1 cellular context compared by ENCODE assay signal in genomic region chr14:64934338-64934939, GRCh38.
TF ChIP-seq lines count a peak whose summit lies in the region.

No MANE protein-coding gene starts in this region.

TF ChIP-seq in K562, 482 proteins besides CTCF, POLR2A, EP300 and RAD21:
- TF ChIP-seq TGIF2 (CRISPR knock-in tag; IDR thresholded peaks at IDR 0.05) (no peak), COPS2 (conservative IDR thresholded peaks at IDR 0.05) (no peak), JUND (IDR thresholded peaks at IDR 0.05; ENCODE audit: borderline replicate concordance, low read depth, low read length) (no peak), JUND (tag; IDR thresholded peaks at IDR 0.05; ENCODE audit: borderline replicate concordance, low read depth, low read length) (no peak), ADNP (tag; IDR thresholded peaks at IDR 0.05) (no peak), POLR3A (IDR thresholded peaks at IDR 0.05; ENCODE audit: borderline replicate concordance, extremely low read depth, insufficient read depth, insufficient read length) (no peak), ZNF551 (CRISPR knock-in tag; IDR thresholded peaks at IDR 0.05) (no peak), HLTF (IDR thresholded peaks at IDR 0.05) (no peak), NRF1 (conservative IDR thresholded peaks at IDR 0.05 in 1 of 2, IDR thresholded peaks at IDR 0.05 in 1 of 2) (no peak), TSC22D4 (tag; IDR thresholded peaks at IDR 0.05) (no peak), RNF2 (IDR thresholded peaks at IDR 0.05) (no peak), PHF8 (IDR thresholded peaks at IDR 0.05; ENCODE audit: borderline replicate concordance, low read length) (no peak)
- TF ChIP-seq, protein P1, sequence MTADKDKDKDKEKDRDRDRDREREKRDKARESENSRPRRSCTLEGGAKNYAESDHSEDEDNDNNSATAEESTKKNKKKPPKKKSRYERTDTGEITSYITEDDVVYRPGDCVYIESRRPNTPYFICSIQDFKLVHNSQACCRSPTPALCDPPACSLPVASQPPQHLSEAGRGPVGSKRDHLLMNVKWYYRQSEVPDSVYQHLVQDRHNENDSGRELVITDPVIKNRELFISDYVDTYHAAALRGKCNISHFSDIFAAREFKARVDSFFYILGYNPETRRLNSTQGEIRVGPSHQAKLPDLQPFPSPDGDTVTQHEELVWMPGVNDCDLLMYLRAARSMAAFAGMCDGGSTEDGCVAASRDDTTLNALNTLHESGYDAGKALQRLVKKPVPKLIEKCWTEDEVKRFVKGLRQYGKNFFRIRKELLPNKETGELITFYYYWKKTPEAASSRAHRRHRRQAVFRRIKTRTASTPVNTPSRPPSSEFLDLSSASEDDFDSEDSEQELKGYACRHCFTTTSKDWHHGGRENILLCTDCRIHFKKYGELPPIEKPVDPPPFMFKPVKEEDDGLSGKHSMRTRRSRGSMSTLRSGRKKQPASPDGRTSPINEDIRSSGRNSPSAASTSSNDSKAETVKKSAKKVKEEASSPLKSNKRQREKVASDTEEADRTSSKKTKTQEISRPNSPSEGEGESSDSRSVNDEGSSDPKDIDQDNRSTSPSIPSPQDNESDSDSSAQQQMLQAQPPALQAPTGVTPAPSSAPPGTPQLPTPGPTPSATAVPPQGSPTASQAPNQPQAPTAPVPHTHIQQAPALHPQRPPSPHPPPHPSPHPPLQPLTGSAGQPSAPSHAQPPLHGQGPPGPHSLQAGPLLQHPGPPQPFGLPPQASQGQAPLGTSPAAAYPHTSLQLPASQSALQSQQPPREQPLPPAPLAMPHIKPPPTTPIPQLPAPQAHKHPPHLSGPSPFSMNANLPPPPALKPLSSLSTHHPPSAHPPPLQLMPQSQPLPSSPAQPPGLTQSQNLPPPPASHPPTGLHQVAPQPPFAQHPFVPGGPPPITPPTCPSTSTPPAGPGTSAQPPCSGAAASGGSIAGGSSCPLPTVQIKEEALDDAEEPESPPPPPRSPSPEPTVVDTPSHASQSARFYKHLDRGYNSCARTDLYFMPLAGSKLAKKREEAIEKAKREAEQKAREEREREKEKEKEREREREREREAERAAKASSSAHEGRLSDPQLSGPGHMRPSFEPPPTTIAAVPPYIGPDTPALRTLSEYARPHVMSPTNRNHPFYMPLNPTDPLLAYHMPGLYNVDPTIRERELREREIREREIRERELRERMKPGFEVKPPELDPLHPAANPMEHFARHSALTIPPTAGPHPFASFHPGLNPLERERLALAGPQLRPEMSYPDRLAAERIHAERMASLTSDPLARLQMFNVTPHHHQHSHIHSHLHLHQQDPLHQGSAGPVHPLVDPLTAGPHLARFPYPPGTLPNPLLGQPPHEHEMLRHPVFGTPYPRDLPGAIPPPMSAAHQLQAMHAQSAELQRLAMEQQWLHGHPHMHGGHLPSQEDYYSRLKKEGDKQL (CRISPR knock-in tag; IDR thresholded peaks at IDR 0.05; ENCODE audit: borderline replicate concordance) = no peak
- TF ChIP-seq, protein P2, sequence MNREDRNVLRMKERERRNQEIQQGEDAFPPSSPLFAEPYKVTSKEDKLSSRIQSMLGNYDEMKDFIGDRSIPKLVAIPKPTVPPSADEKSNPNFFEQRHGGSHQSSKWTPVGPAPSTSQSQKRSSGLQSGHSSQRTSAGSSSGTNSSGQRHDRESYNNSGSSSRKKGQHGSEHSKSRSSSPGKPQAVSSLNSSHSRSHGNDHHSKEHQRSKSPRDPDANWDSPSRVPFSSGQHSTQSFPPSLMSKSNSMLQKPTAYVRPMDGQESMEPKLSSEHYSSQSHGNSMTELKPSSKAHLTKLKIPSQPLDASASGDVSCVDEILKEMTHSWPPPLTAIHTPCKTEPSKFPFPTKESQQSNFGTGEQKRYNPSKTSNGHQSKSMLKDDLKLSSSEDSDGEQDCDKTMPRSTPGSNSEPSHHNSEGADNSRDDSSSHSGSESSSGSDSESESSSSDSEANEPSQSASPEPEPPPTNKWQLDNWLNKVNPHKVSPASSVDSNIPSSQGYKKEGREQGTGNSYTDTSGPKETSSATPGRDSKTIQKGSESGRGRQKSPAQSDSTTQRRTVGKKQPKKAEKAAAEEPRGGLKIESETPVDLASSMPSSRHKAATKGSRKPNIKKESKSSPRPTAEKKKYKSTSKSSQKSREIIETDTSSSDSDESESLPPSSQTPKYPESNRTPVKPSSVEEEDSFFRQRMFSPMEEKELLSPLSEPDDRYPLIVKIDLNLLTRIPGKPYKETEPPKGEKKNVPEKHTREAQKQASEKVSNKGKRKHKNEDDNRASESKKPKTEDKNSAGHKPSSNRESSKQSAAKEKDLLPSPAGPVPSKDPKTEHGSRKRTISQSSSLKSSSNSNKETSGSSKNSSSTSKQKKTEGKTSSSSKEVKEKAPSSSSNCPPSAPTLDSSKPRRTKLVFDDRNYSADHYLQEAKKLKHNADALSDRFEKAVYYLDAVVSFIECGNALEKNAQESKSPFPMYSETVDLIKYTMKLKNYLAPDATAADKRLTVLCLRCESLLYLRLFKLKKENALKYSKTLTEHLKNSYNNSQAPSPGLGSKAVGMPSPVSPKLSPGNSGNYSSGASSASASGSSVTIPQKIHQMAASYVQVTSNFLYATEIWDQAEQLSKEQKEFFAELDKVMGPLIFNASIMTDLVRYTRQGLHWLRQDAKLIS (CRISPR knock-in tag; IDR thresholded peaks at IDR 0.05) = no peak
- TF ChIP-seq, protein P3, sequence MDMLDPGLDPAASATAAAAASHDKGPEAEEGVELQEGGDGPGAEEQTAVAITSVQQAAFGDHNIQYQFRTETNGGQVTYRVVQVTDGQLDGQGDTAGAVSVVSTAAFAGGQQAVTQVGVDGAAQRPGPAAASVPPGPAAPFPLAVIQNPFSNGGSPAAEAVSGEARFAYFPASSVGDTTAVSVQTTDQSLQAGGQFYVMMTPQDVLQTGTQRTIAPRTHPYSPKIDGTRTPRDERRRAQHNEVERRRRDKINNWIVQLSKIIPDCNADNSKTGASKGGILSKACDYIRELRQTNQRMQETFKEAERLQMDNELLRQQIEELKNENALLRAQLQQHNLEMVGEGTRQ (CRISPR knock-in tag; IDR thresholded peaks at IDR 0.05) = no peak
